Comparison of ENCODE assay signal across 8 cellular contexts in genomic region chr17:44385287-44386181, GRCh38. TPM values are rescaled to one million over a fixed set of nuclear protein-coding genes. Genes with fewer than 3 reads are reported as not detected.
DNase-seq lines count a peak whose midpoint lies in the region; ATAC-seq and TF ChIP-seq lines count a peak whose summit lies in the region.

No MANE protein-coding gene starts in this region.

- DNase-seq in DMS53 (lab: John Stamatoyannopoulos, UW): peak; percentile 83
- DNase-seq in NOMO-1 (lab: John Stamatoyannopoulos, UW; ENCODE audit: unreplicated experiment in 2 of 2): peak; percentile 83 to 86
- DNase-seq in activated T-cell treated with anti-CD3 and anti-CD28 coated beads for 1 hour (ENCODE audit: low read depth): peak; percentile 75
- DNase-seq in epithelial cell of proximal tubule (ENCODE audit: low read depth): no peak
- peak; percentile 74 for DNase-seq in stimulated activated CD8-positive, alpha-beta memory T cell treated with anti-CD3 and anti-CD28 coated beads, Interleukin-4, amount 100 ng/mL, for 24 hours (ENCODE audit: low read depth)

- no peaks in the 10 kb centered on the region for H3K36me3 ChIP-seq in mucosa of rectum (ENCODE audit: control insufficient read depth in 2 of 2, insufficient read depth in 2 of 2, low read length in 2 of 2)

- ATAC-seq in HG03175 (IDR thresholded peaks at IDR 0.05; ENCODE audit: unreplicated experiment): peak; percentile 56
- no peak for ATAC-seq in HG03196 (IDR thresholded peaks at IDR 0.05; ENCODE audit: unreplicated experiment)

- no peak overlapping the region for H3K27ac ChIP-seq in mucosa of rectum (ENCODE audit: low read depth in 2 of 2, low read length in 2 of 2)

- peaks cover 7 to 10% of the 10 kb centered on the region in 2 donors for H3K4me1 ChIP-seq in mucosa of rectum (ENCODE audit: control insufficient read depth in 2 of 2, insufficient read depth in 2 of 2, low read length in 2 of 2)

- H3K9ac ChIP-seq in mucosa of rectum (ENCODE audit: low read depth in 1 of 2, low read length in 2 of 2): peak overlapping the region; percentile 24 to 56

- peaks cover 4 to 16% of the 10 kb centered on the region in 2 donors for H3K27me3 ChIP-seq in mucosa of rectum (ENCODE audit: control insufficient read depth in 2 of 2, insufficient read depth in 2 of 2, low read length in 2 of 2)

- peak overlapping the region; percentile 53 for H3K4me3 ChIP-seq in epithelial cell of proximal tubule (ENCODE audit: low read depth, low read length)
- peak overlapping the region; percentile 57 to 59 for H3K4me3 ChIP-seq in mucosa of rectum (ENCODE audit: low read length in 2 of 2)

- peak; percentile 30 for TF ChIP-seq CTCF in epithelial cell of proximal tubule (conservative IDR thresholded peaks at IDR 0.05; ENCODE audit: low read depth, low read length)

- no peaks in the 10 kb centered on the region for H3K9me3 ChIP-seq in mucosa of rectum (ENCODE audit: control insufficient read depth in 2 of 2, low read length in 2 of 2)

RNA-seq across cellular contexts. Expression of gene ITGA2B, which starts 3.9 kb away (rescaled TPM):
- 0.14 and 0.81 TPM in 2 replicates for total RNA-seq in epithelial cell of proximal tubule

RNA-seq across cellular contexts. Expression of gene FAM171A2, which starts 21.9 kb away (rescaled TPM):
- total RNA-seq in epithelial cell of proximal tubule: 8.0 and 15.0 TPM in 2 replicates

RNA-seq across cellular contexts. Expression of gene GRN, which starts 40.4 kb away (rescaled TPM):
- total RNA-seq in epithelial cell of proximal tubule: 195 and 567 TPM in 2 replicates
